23 cellular contexts compared by ENCODE assay signal in the genomic region with DNA sequence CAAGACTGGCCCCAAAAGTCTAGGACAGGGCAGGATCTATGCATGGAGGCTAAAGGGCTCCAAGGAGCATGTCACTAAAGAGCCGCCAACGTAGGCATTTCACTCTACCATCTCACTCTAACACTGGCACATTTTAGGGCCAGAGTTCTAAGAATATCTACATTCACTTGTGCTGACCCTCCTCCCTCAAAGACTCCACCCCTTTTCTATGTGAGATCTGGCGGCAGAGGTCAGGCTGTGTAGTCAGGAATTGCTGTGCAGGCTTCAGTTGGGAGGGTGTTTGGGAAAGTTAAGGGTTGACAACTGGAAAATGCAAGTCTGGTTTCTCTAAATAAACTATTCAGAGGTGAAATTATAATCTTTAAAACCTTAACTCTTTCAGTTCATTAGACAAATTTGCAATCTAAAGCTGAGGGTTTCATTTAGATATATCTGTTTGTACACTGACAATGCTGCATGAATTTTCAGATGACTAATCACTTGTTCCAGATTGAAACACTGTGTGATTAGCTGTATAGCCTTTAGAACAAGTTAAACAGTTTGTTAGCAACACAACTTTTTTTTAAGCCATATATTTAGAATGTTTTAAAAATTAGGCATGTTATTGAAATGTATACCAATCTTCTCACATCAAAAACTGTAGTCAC. TPM values are rescaled to one million over a fixed set of nuclear protein-coding genes. Genes with fewer than 3 reads are reported as not detected.
DNase-seq lines count a peak whose midpoint lies in the region; TF ChIP-seq lines count a peak whose summit lies in the region.
"Had no signal": no experiment of that assay in that cellular context is flagged by ENCODE, and none has a peak within 500 bp of the region (broad histone marks: within the 10 kb centered on the region; RNA-seq: fewer than 3 reads in every experiment).

No MANE protein-coding gene starts in this region.

- TF ChIP-seq CTCF in type B pancreatic cell (conservative IDR thresholded peaks at IDR 0.05) = no peak

- H3K27me3 Mint-ChIP-seq in type B pancreatic cell = no peaks in the 10 kb centered on the region
- H3K27me3 Mint-ChIP-seq: activated CD4-positive, alpha-beta memory T cell treated with anti-CD3 and anti-CD28 coated beads for 36 hours; CD4-positive, CD25-positive, alpha-beta regulatory T cell had no signal

- H3K27me3 ChIP-seq in SJCRH30 = no peaks in the 10 kb centered on the region
- H3K27me3 ChIP-seq: hepatocyte, uterus had no signal

- peak overlapping the region; percentile 61 for H3K27ac ChIP-seq in SJCRH30
- H3K27ac ChIP-seq: hepatocyte, uterus had no signal

- peak overlapping the region; percentile 24 for H3K27ac Mint-ChIP-seq in type B pancreatic cell
- H3K27ac Mint-ChIP-seq: activated CD4-positive, alpha-beta memory T cell treated with anti-CD3 and anti-CD28 coated beads for 36 hours; activated naive CD8-positive, alpha-beta T cell treated with anti-CD3 and anti-CD28 coated beads, Interleukin-2, amount 50 U/mL, for 24 hours had no signal

- peaks cover 32% of the 10 kb centered on the region for H3K4me1 ChIP-seq in SJCRH30
- H3K4me1 ChIP-seq: uterus had no signal

- no peaks in the 10 kb centered on the region for H3K9me3 Mint-ChIP-seq in type B pancreatic cell
- H3K9me3 Mint-ChIP-seq: activated CD4-positive, alpha-beta memory T cell treated with anti-CD3 and anti-CD28 coated beads for 36 hours; activated naive CD8-positive, alpha-beta T cell treated with anti-CD3 and anti-CD28 coated beads, Interleukin-2, amount 50 U/mL, for 24 hours had no signal

- H3K36me3 ChIP-seq in SJCRH30 = no peaks in the 10 kb centered on the region
- H3K36me3 ChIP-seq: uterus had no signal

- H3K4me3 ChIP-seq in SJCRH30 = no peak overlapping the region
- H3K4me3 ChIP-seq: hepatocyte, lung, uterus had no signal

- peaks cover 4% of the 10 kb centered on the region for H3K4me1 Mint-ChIP-seq in type B pancreatic cell (ENCODE audit: unreplicated experiment)
- H3K4me1 Mint-ChIP-seq: activated naive CD8-positive, alpha-beta T cell treated with anti-CD3 and anti-CD28 coated beads, Interleukin-2, amount 50 U/mL, for 24 hours had no signal

- no peak overlapping the region for H3K4me3 Mint-ChIP-seq in type B pancreatic cell
- H3K4me3 Mint-ChIP-seq: activated CD4-positive, alpha-beta memory T cell treated with anti-CD3 and anti-CD28 coated beads for 36 hours; activated naive CD8-positive, alpha-beta T cell treated with anti-CD3 and anti-CD28 coated beads, Interleukin-2, amount 50 U/mL, for 24 hours; CD4-positive, CD25-positive, alpha-beta regulatory T cell had no signal

- no peaks in the 10 kb centered on the region for H3K36me3 Mint-ChIP-seq in type B pancreatic cell
- H3K36me3 Mint-ChIP-seq: activated CD4-positive, alpha-beta memory T cell treated with anti-CD3 and anti-CD28 coated beads for 36 hours; CD4-positive, CD25-positive, alpha-beta regulatory T cell had no signal

- no peaks in the 10 kb centered on the region for H3K9me3 ChIP-seq in SJCRH30 (replicated peaks)
- H3K9me3 ChIP-seq: uterus had no signal

- DNase-seq in SJCRH30 (peak in 1 of 2 experiments; percentile 33), fibroblast of peridontal ligament (ENCODE audit: extremely low read depth) (peak; percentile 8), myocyte (ENCODE audit: low read depth) (peak; percentile 46), type B pancreatic cell (ENCODE audit: extremely low spot score, unreplicated experiment) (no peak), nucleus accumbens (lab: John Stamatoyannopoulos, UW) (no peak), NCI-H2107 (lab: John Stamatoyannopoulos, UW) (no peak)
- DNase-seq in stimulated activated CD4-positive, alpha-beta T cell treated with anti-CD3 and anti-CD28 coated beads, Interleukin-12 subunit alpha, Interleukin-12 subunit beta, amount 100 ng/mL, for 4 hours = no peak
- DNase-seq: activated CD4-positive, alpha-beta memory T cell treated with anti-CD3 and anti-CD28 coated beads for 36 hours; activated CD4-positive, CD25-positive, alpha-beta regulatory T cell; activated effector memory CD4-positive, alpha-beta T cell treated with anti-CD3 and anti-CD28 coated beads, Interleukin-2, amount 50 U/mL, for 16 hours; activated naive CD8-positive, alpha-beta T cell treated with anti-CD3 and anti-CD28 coated beads, Interleukin-2, amount 50 U/mL, for 24 hours; CD4-positive, CD25-positive, alpha-beta regulatory T cell; MV-4-11; NCI-H2171 treated with DMSO at 0.1 percent for 48 hours; NCI-H526; retina; uterus had no signal

RNA-seq across cellular contexts. Expression of a gene that starts 18.2 kb away (rescaled TPM):
- total RNA-seq in SJCRH30 (2014; rRNA removed; shearing (Covaris generic)) = 0.06 TPM in 1 of 2 replicates, not detected in the other
- total RNA-seq in myocyte (125 and 182 TPM in 2 replicates), type B pancreatic cell (ENCODE audit: low replicate concordance) (0.19 TPM in 1 of 2 replicates, not detected in the other)
- 50.4 TPM for polyA plus RNA-seq in myocyte (2012)
- total RNA-seq: activated CD4-positive, alpha-beta memory T cell treated with anti-CD3 and anti-CD28 coated beads for 36 hours; CD4-positive, CD25-positive, alpha-beta regulatory T cell; dermis microvascular lymphatic vessel endothelial cell; endothelial cell of umbilical vein; hepatocyte; omental fat pad; subcutaneous adipose tissue had no signal
- polyA plus RNA-seq: endothelial cell of umbilical vein, hepatocyte, lung had no signal

Comparison
In these comparisons a context has a peak if more than half of its experiments do, and no peak if none do; other contexts are left out.
1. DNase-seq: peak in fibroblast of peridontal ligament (single experiment) and myocyte (single experiment); none in type B pancreatic cell (single experiment), stimulated activated CD4-positive, alpha-beta T cell treated with anti-CD3 and anti-CD28 coated beads, Interleukin-12 subunit alpha, Interleukin-12 subunit beta, amount 100 ng/mL, for 4 hours (single experiment), nucleus accumbens (0 of 56) and NCI-H2107 (single experiment).
2. RNA of a gene that starts 18.2 kb away (total RNA-seq): 125 to 182 TPM in myocyte; 0.19 TPM in type B pancreatic cell and 0.06 TPM in SJCRH30; every median in the first group is over 100 times any median in the second.